Comparison of ENCODE assay signal across 8 cellular contexts in the genomic region with DNA sequence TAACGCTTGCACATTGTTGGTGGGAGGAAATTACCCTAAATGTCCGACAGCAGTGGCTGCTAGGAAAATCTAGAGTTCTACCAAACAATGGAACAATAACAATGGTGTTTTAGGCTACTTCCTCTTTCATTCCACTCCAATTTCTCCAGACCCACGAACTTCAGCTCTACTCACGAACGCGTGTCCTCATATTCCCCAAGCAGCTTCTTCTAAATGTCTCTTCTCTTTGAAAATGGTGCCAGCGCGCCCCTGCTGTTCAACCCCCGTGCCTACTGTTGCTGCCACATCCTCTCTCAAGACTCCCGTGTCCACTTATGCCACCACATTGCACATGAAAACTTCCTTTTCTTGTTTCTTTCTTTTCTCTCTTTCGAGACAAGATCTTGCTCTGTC. TPM values are rescaled to one million over a fixed set of nuclear protein-coding genes. Genes with fewer than 3 reads are reported as not detected.
DNase-seq lines count a peak whose midpoint lies in the region; ATAC-seq and TF ChIP-seq lines count a peak whose summit lies in the region.

No MANE protein-coding gene starts in this region.

- peak; percentile 38 for TF ChIP-seq CTCF in neural crest cell (conservative IDR thresholded peaks at IDR 0.05)

- no peaks in the 10 kb centered on the region for H3K9me3 Mint-ChIP-seq in activated T-helper 17 cell treated with anti-CD3 and anti-CD28 coated beads, Interleukin-2, amount 50 U/mL, for 72 hours
- no peaks in the 10 kb centered on the region for H3K9me3 Mint-ChIP-seq in neural crest cell

- peak overlapping the region; percentile 75 for H3K27ac Mint-ChIP-seq in activated T-helper 17 cell treated with anti-CD3 and anti-CD28 coated beads, Interleukin-2, amount 50 U/mL, for 72 hours
- no peak overlapping the region for H3K27ac Mint-ChIP-seq in neural crest cell (ENCODE audit: unreplicated experiment)

- H3K4me1 Mint-ChIP-seq in activated T-helper 17 cell treated with anti-CD3 and anti-CD28 coated beads, Interleukin-2, amount 50 U/mL, for 72 hours: peaks cover 23% of the 10 kb centered on the region
- peaks cover 32% of the 10 kb centered on the region for H3K4me1 Mint-ChIP-seq in neural crest cell

- H3K4me3 Mint-ChIP-seq in activated T-helper 17 cell treated with anti-CD3 and anti-CD28 coated beads, Interleukin-2, amount 50 U/mL, for 72 hours: peak overlapping the region; percentile 69
- peak overlapping the region; percentile 17 for H3K4me3 Mint-ChIP-seq in neural crest cell

- H3K27me3 Mint-ChIP-seq in activated T-helper 17 cell treated with anti-CD3 and anti-CD28 coated beads, Interleukin-2, amount 50 U/mL, for 72 hours: peaks cover 39% of the 10 kb centered on the region
- peaks cover 98% of the 10 kb centered on the region for H3K27me3 Mint-ChIP-seq in neural crest cell (ENCODE audit: low read depth)

- DNase-seq in neural crest cell (ENCODE audit: low read depth, low spot score) (no peak), hippocampal formation (lab: John Stamatoyannopoulos, UW) (no peak), KG1 (lab: John Stamatoyannopoulos, UW) (no peak)
- DNase-seq in activated effector memory CD4-positive, alpha-beta T cell treated with anti-CD3 and anti-CD28 coated beads, Interleukin-2, amount 50 U/mL, for 16 hours: no peak

- ATAC-seq in GM18909 (IDR thresholded peaks at IDR 0.05; ENCODE audit: poor library complexity, unreplicated experiment) (peak; percentile 54), HG03280 (IDR thresholded peaks at IDR 0.05; ENCODE audit: unreplicated experiment) (peak; percentile 51), HG03565 (IDR thresholded peaks at IDR 0.05; ENCODE audit: unreplicated experiment) (no peak)
- ATAC-seq in activated T-helper 17 cell treated with anti-CD3 and anti-CD28 coated beads, Interleukin-2, amount 50 U/mL, for 72 hours (replicated peaks): peak; percentile 72

- H3K36me3 Mint-ChIP-seq in activated T-helper 17 cell treated with anti-CD3 and anti-CD28 coated beads, Interleukin-2, amount 50 U/mL, for 72 hours (ENCODE audit: low read depth): peaks cover 27% of the 10 kb centered on the region
- H3K36me3 Mint-ChIP-seq in neural crest cell (ENCODE audit: low read depth): no peaks in the 10 kb centered on the region

RNA-seq across cellular contexts. Expression of gene OR2V2, which starts 25.6 kb away (rescaled TPM):
- total RNA-seq in activated T-helper 17 cell treated with anti-CD3 and anti-CD28 coated beads, Interleukin-2, amount 50 U/mL, for 72 hours: not detected
- not detected in 2 replicates for total RNA-seq in neural crest cell

RNA-seq across cellular contexts. Expression of gene TRIM7, which starts 32.0 kb away (rescaled TPM):
- total RNA-seq in activated T-helper 17 cell treated with anti-CD3 and anti-CD28 coated beads, Interleukin-2, amount 50 U/mL, for 72 hours: 1 to 10 TPM; 2.7 to 5.9 TPM
- not detected in 2 replicates for total RNA-seq in neural crest cell

RNA-seq across cellular contexts. Expression of gene OR2V1, which starts 42.1 kb away (rescaled TPM):
- total RNA-seq in activated T-helper 17 cell treated with anti-CD3 and anti-CD28 coated beads, Interleukin-2, amount 50 U/mL, for 72 hours: not detected
- total RNA-seq in neural crest cell: not detected in 2 replicates

RNA-seq across cellular contexts. Expression of gene TRIM41, which starts 50.1 kb away (rescaled TPM):
- total RNA-seq in activated T-helper 17 cell treated with anti-CD3 and anti-CD28 coated beads, Interleukin-2, amount 50 U/mL, for 72 hours: 10 to 100 TPM; 27.1 to 30.8 TPM
- 34.5 and 39.1 TPM in 2 replicates for total RNA-seq in neural crest cell
